17 cellular contexts compared by ENCODE assay signal in the genomic region with DNA sequence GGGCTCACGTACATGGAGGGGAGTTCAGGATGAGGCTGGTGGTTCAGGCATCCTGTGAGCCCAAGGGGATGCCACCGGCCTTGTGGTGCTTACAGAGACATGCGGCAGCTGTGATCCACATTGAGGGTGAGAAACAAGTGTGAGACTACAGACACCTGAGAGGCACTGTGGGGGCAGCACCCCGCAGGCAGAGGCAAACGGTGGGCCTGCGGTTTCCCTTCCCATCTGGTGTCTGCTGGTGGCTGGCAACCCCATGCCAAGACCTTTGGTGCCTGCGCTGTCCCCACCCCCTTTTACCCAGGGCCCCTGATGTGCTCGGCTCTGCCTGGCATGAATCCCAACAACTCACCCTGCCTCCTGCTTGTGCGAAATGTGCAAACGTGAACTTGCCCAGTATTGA. TPM values are rescaled to one million over a fixed set of nuclear protein-coding genes. Genes with fewer than 3 reads are reported as not detected.
A peak's percentile ranks its signal among the peaks of the same experiment; 100 is the strongest.
DNase-seq lines count a peak whose midpoint lies in the region; ATAC-seq and TF ChIP-seq lines count a peak whose summit lies in the region.
"Had no signal": no experiment of that assay in that cellular context is flagged by ENCODE, and none has a peak within 500 bp of the region (broad histone marks: within the 10 kb centered on the region; RNA-seq: fewer than 3 reads in every experiment).

No MANE protein-coding gene starts in this region.

- H4K20me1 ChIP-seq in H9 (ENCODE audit: control insufficient read depth, insufficient read depth, insufficient read length): no peaks in the 10 kb centered on the region

- H3K4ac ChIP-seq in H9 (ENCODE audit: low read depth, low read length) (no peak overlapping the region), neuronal stem cell (ENCODE audit: low read length) (no peak overlapping the region)

- no peaks in the 10 kb centered on the region for H3K36me3 ChIP-seq in colonic mucosa
- H3K36me3 ChIP-seq in neuronal stem cell (replicated peaks in 1 of 2; ENCODE audit: control insufficient read depth in 2 of 2, insufficient read depth in 2 of 2, low read length in 2 of 2): no peaks in the 10 kb centered on the region

- H3K4me2 ChIP-seq in H9 (ENCODE audit: insufficient read depth, insufficient read length, low read length) (no peak overlapping the region), neuronal stem cell (ENCODE audit: insufficient read depth, low read length, poor library complexity, severe bottlenecking) (no peak overlapping the region)

- no peak overlapping the region for H4K5ac ChIP-seq in H9 (ENCODE audit: insufficient read length, low read depth, low read length)

- intact Hi-C loops in colonic mucosa (cut with DNase I): loop anchor here (10.0 kb wide), 1 partner anchor 731 kb away; no protein-coding TSS in a partner anchor

- H3K4me3 ChIP-seq in colonic mucosa: no peak overlapping the region
- H3K4me3 ChIP-seq in neuronal stem cell (ENCODE audit: low read length in 2 of 2): no peak overlapping the region

- no peak overlapping the region for H2BK120ac ChIP-seq in H9 (ENCODE audit: low read depth, low read length, poor library complexity, severe bottlenecking)
- H2BK120ac ChIP-seq in neuronal stem cell (ENCODE audit: low read depth, low read length): no peak overlapping the region

- no peaks in the 10 kb centered on the region for H3K79me2 ChIP-seq in H9 (ENCODE audit: insufficient read depth, low read length)

- no peak overlapping the region for H3K4me3 Mint-ChIP-seq in H9

- H4K91ac ChIP-seq in H9 (ENCODE audit: insufficient read length, low read depth, low read length): no peak overlapping the region
- no peak overlapping the region for H4K91ac ChIP-seq in neuronal stem cell (ENCODE audit: low read depth, low read length, poor library complexity)

- no peak overlapping the region for H3T11ph ChIP-seq in H9 (ENCODE audit: low read length)

- H3K23ac ChIP-seq in H9 (ENCODE audit: insufficient read length, low read depth, low read length) (no peak overlapping the region), neuronal stem cell (ENCODE audit: low read depth, low read length, poor library complexity) (no peak overlapping the region)

- H3K18ac ChIP-seq in H9 (ENCODE audit: insufficient read length, low read depth, low read length) (no peak overlapping the region), neuronal stem cell (ENCODE audit: low read length) (no peak overlapping the region)

- no peaks in the 10 kb centered on the region for H3K36me3 Mint-ChIP-seq in H9 (ENCODE audit: insufficient read depth in 1 of 3, low read depth in 3 of 3)
- H3K36me3 Mint-ChIP-seq: CD4-positive, alpha-beta memory T cell had no signal

- no peaks in the 10 kb centered on the region for H3K79me1 ChIP-seq in H9 (ENCODE audit: insufficient read depth, low read depth, low read length, poor library complexity, severe bottlenecking)
- H3K79me1 ChIP-seq in neuronal stem cell (ENCODE audit: low read depth, low read length): no peaks in the 10 kb centered on the region

- H3K4me1 ChIP-seq in H9 (ENCODE audit: insufficient read depth, low read length) (no peaks in the 10 kb centered on the region), colonic mucosa (peaks cover 7% of the 10 kb centered on the region), neuronal stem cell (ENCODE audit: control insufficient read depth in 2 of 2, insufficient read depth in 1 of 2, low read depth in 1 of 2, low read length in 2 of 2) (peaks cover 0 to 3% of the 10 kb centered on the region in 2 donors)

- peaks cover 37% of the 10 kb centered on the region for H3K27me3 Mint-ChIP-seq in H9 (ENCODE audit: low read depth)

- H3K9me3 ChIP-seq in H9 (ENCODE audit: control insufficient read depth, low read depth, low read length) (no peaks in the 10 kb centered on the region), colonic mucosa (no peaks in the 10 kb centered on the region), neuronal stem cell (replicated peaks in 1 of 2; ENCODE audit: control insufficient read depth in 2 of 2, insufficient read depth in 1 of 2, low read depth in 1 of 2, low read length in 2 of 2) (no peaks in the 10 kb centered on the region)

- no peak overlapping the region for H2BK12ac ChIP-seq in H9 (ENCODE audit: insufficient read length, low read depth, low read length)
- no peak overlapping the region for H2BK12ac ChIP-seq in neuronal stem cell (ENCODE audit: low read length)

- H2AK5ac ChIP-seq in H9 (ENCODE audit: insufficient read length, low read length): no peak overlapping the region
- H2AK5ac ChIP-seq in neuronal stem cell (ENCODE audit: low read depth, low read length): no peak overlapping the region

- no peak overlapping the region for H2BK20ac ChIP-seq in H9 (ENCODE audit: low read depth, low read length, poor library complexity, severe bottlenecking)

- peaks cover 3% of the 10 kb centered on the region; the same call in 1 of the 2 replicates for H3K27me3 ChIP-seq in H9 (ENCODE audit: insufficient read depth, low read length)
- no peaks in the 10 kb centered on the region for H3K27me3 ChIP-seq in colonic mucosa
- no peaks in the 10 kb centered on the region for H3K27me3 ChIP-seq in neuronal stem cell (ENCODE audit: control insufficient read depth in 3 of 3, insufficient read depth in 3 of 3, low read depth in 1 of 3, low read length in 3 of 3)

- H2BK15ac ChIP-seq in H9 (ENCODE audit: low read depth, low read length) (no peak overlapping the region), neuronal stem cell (ENCODE audit: low read length) (no peak overlapping the region)

- no CpG with 5 or more reads among the region's 10 CpGs for WGBS in H9 (ENCODE audit: extremely low coverage, insufficient read length, low lambda C conversion rate)
- no CpG with 5 or more reads among the region's 10 CpGs for WGBS in neuronal stem cell (ENCODE audit: extremely low coverage in 2 of 2, insufficient read length in 2 of 2, insufficient replicate concordance in 1 of 2), 2 donors

- no peak for ATAC-seq in GM21447 (IDR thresholded peaks at IDR 0.05; ENCODE audit: unreplicated experiment)
- ATAC-seq: Panc1 had no signal

- no peak overlapping the region for H2AFZ ChIP-seq in H9 (ENCODE audit: low read length)
- H2AFZ ChIP-seq in neuronal stem cell (ENCODE audit: low read length): no peak overlapping the region

- no peak overlapping the region for H4K8ac ChIP-seq in H9 (replicated peaks; ENCODE audit: insufficient read length, low read depth, low read length)
- no peak overlapping the region for H4K8ac ChIP-seq in neuronal stem cell (ENCODE audit: low read depth, low read length)

- peaks cover 20 to 23% of the 10 kb centered on the region in 2 experiments for H3K4me1 Mint-ChIP-seq in H9

- H3K23me2 ChIP-seq in H9 (ENCODE audit: insufficient read length, low read depth, low read length, poor library complexity, severe bottlenecking): peaks cover 4% of the 10 kb centered on the region

- TF ChIP-seq CTCF in H9 (conservative IDR thresholded peaks at IDR 0.05) (no peak), colonic mucosa (IDR thresholded peaks at IDR 0.05) (no peak)

- DNase-seq in DMS 273 (lab: John Stamatoyannopoulos, UW; ENCODE audit: unreplicated experiment): peak; percentile 59
- DNase-seq in H9: peak; percentile 19
- peak; percentile 16 for DNase-seq in colonic mucosa
- DNase-seq in mesenteric fat pad (ENCODE audit: low spot score): peak; percentile 85
- no peak for DNase-seq in CD1c-positive myeloid dendritic cell (ENCODE audit: extremely low spot score)
- no peak for DNase-seq in neuronal stem cell (ENCODE audit: low spot score)
- DNase-seq in NCI-H1417 treated with DMSO at 0.1 percent for 48 hours (lab: John Stamatoyannopoulos, UW): no peak
- DNase-seq: ACHN; CD4-positive, alpha-beta memory T cell; EL; NCI-H1436; NCI-H2081 treated with DMSO at 0.1 percent for 48 hours; NCI-H446; NCI-H748 treated with DMSO at 0.1 percent for 48 hours; SIG-M5 had no signal

- no peak overlapping the region for H3K27ac Mint-ChIP-seq in H9
- H3K27ac Mint-ChIP-seq: CD4-positive, alpha-beta memory T cell had no signal

- H3K27ac ChIP-seq in H9 (ENCODE audit: insufficient read length, low read depth, low read length) (no peak overlapping the region), colonic mucosa (no peak overlapping the region), neuronal stem cell (replicated peaks; ENCODE audit: low read length) (no peak overlapping the region)

- H3K9ac ChIP-seq in H9 (ENCODE audit: extremely low read depth, insufficient read length, low read length) (no peak overlapping the region), colonic mucosa (ENCODE audit: low read depth in 2 of 2, low read length in 2 of 2) (no peak overlapping the region), neuronal stem cell (ENCODE audit: low read depth, low read length, poor library complexity) (no peak overlapping the region)

- H3K9me3 Mint-ChIP-seq in H9: no peaks in the 10 kb centered on the region

- H2BK5ac ChIP-seq in H9 (ENCODE audit: insufficient read length, low read length) (no peak overlapping the region), neuronal stem cell (ENCODE audit: low read length) (no peak overlapping the region)

- no peak overlapping the region for H3K56ac ChIP-seq in H9 (ENCODE audit: insufficient read length, low read depth, low read length)

- H3K14ac ChIP-seq in H9 (ENCODE audit: insufficient read depth, low read length) (no peak overlapping the region), neuronal stem cell (ENCODE audit: low read length) (no peak overlapping the region)

RNA-seq across cellular contexts. Expression of gene ERMARD, which starts 42.0 kb away (rescaled TPM):
- total RNA-seq in H9 (2021) (11.7 and 13.6 TPM in 2 replicates), colonic mucosa (10 to 100 TPM; 14.2 to 15.7 TPM), mesenteric fat pad (19.8 TPM)
- 10.1 TPM for polyA plus RNA-seq in neuronal stem cell (2013, experiment 1 of 2)
- polyA plus RNA-seq in neuronal stem cell (2013, experiment 2 of 2): 9.4 TPM

RNA-seq across cellular contexts. Expression of gene DYNLT2, which starts 42.0 kb away (rescaled TPM):
- total RNA-seq in H9 (2021) (1.3 and 1.8 TPM in 2 replicates), colonic mucosa (1 to 10 TPM; 1.4 to 2.2 TPM), mesenteric fat pad (0.71 TPM)
- 2.6 TPM for polyA plus RNA-seq in neuronal stem cell (2013, experiment 1 of 2)
- polyA plus RNA-seq in neuronal stem cell (2013, experiment 2 of 2): 2.7 TPM

Comparison
In these comparisons a context has a peak if more than half of its experiments do, and no peak if none do; other contexts are left out.
1. DNase-seq: peak in DMS 273 (single experiment), H9 (single experiment), colonic mucosa (single experiment) and mesenteric fat pad (single experiment); none in CD1c-positive myeloid dendritic cell (single experiment), neuronal stem cell (single experiment) and NCI-H1417 treated with DMSO at 0.1 percent for 48 hours (single experiment).